8 cellular contexts compared by ENCODE assay signal in the genomic region with DNA sequence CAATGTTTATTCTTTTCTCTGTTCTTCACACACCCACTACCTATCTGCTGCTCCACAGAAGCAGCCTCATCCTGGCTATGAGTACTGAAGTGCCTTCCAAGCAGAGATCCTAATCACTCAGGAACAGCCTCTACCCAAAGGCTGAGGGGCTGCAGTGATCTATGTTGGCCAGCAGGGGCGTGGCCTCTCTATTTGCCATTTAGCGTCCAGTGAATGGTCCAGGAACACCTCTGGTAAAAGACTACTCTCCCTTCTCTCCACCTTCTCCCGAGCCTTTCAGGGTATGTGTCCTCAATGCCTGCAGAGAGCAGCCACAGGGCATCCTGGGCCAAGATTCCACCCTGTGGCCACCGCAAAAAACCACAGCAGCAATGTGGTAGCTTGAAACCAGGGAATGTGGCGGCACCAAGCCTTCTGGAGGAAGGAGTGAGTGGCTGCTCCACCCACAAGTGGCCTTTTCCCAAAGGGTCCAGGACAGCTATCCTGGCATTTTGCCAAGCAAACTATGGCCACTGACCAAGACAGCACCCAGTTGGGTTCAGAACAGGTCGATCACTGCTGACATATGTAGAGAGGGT.
DNase-seq lines count a peak whose midpoint lies in the region; ATAC-seq and TF ChIP-seq lines count a peak whose summit lies in the region.

No MANE protein-coding gene starts in this region.

- intact Hi-C loops in esophagus squamous epithelium (cut with DNase I), result loop anchor here (5.0 kb wide), 1 partner anchor 279 kb away; no protein-coding TSS in a partner anchor
- intact Hi-C loops in posterior cingulate gyrus (cut with DNase I), result loop anchor here (10.0 kb wide), 1 partner anchor 106 kb away; no protein-coding TSS in a partner anchor

- H3K4me3 ChIP-seq in AG09309 (ENCODE audit: control insufficient read depth, low read depth, low read length) (no peak overlapping the region), MG63 (no peak overlapping the region), esophagus squamous epithelium (no peak overlapping the region)

- H3K36me3 Mint-ChIP-seq in WTC11, result no peaks in the 10 kb centered on the region

- no peaks in the 10 kb centered on the region for H3K9me3 ChIP-seq in MG63
- H3K9me3 ChIP-seq in esophagus squamous epithelium, result no peaks in the 10 kb centered on the region

- H3K36me3 ChIP-seq in MG63 (no peaks in the 10 kb centered on the region), esophagus squamous epithelium (no peaks in the 10 kb centered on the region)

- WGBS in esophagus squamous epithelium, 2 donors, result 47 to 61% methylated on average over 3 to 4 of the region's 6 CpGs

- H3K4me1 ChIP-seq in esophagus squamous epithelium, result peaks cover 7 to 26% (median 10%) of the 10 kb centered on the region in 3 donors

- no peaks in the 10 kb centered on the region; the same call in 1 of the 2 replicates for H3K27me3 Mint-ChIP-seq in WTC11 (ENCODE audit: low read depth)

- ATAC-seq in WTC11, result peak; percentile 71
- no peak for ATAC-seq in HG03469 (IDR thresholded peaks at IDR 0.05; ENCODE audit: unreplicated experiment)

- H3K4me3 Mint-ChIP-seq in WTC11, result no peak overlapping the region

- no peak for DNase-seq in AG09309 (ENCODE audit: low read depth)
- DNase-seq in GM10266 (ENCODE audit: extremely low spot score), result peak; percentile 53
- DNase-seq in MG63, result peak; percentile 43
- peak; percentile 72 for DNase-seq in WTC11 (ENCODE audit: low spot score)
- no peak for DNase-seq in esophagus squamous epithelium (lab: John Stamatoyannopoulos, UW)
- peak in 6 of 10 donors; percentile 26 to 88 (median 58) for DNase-seq in posterior cingulate gyrus
- DNase-seq in cortex of kidney (lab: John Stamatoyannopoulos, UW), result no peak

- H3K27me3 ChIP-seq in MG63 (no peaks in the 10 kb centered on the region), esophagus squamous epithelium (no peaks in the 10 kb centered on the region)

- POLR2A ChIA-PET in WTC11 (lab: Charles Lee), result no interaction called here

- CTCF ChIA-PET in WTC11 (lab: Charles Lee), result interaction anchor here (1.0 to 3.5 kb wide), 8 partner anchors 11 to 398 kb away, joined by 3 to 19 read pairs (median 8); no protein-coding TSS in a partner anchor

- H3K4me1 Mint-ChIP-seq in WTC11, result peaks cover 23% of the 10 kb centered on the region

- TF ChIP-seq CTCF in AG09309 (IDR thresholded peaks at IDR 0.05; ENCODE audit: control insufficient read depth, insufficient read depth, low read depth, low read length, missing control alignments) (peak; percentile 72), GM10266 (IDR thresholded peaks at IDR 0.05; ENCODE audit: control insufficient read depth, insufficient read depth, low read depth, missing control alignments) (peak; percentile 74), WTC11 (IDR thresholded peaks at IDR 0.05) (peak; percentile 97), esophagus squamous epithelium (IDR thresholded peaks at IDR 0.05) (peak; percentile 17 to 62 (median 56))

- H3K27ac Mint-ChIP-seq in WTC11, result no peak overlapping the region

- no peak overlapping the region for H3K27ac ChIP-seq in esophagus squamous epithelium

- no peak for TF ChIP-seq POLR2A in esophagus squamous epithelium (IDR thresholded peaks at IDR 0.05)

- no peaks in the 10 kb centered on the region for H3K9me3 Mint-ChIP-seq in WTC11

TF ChIP-seq in WTC11, 78 proteins besides CTCF, POLR2A, EP300 and RAD21:
- TF ChIP-seq, protein P1, sequence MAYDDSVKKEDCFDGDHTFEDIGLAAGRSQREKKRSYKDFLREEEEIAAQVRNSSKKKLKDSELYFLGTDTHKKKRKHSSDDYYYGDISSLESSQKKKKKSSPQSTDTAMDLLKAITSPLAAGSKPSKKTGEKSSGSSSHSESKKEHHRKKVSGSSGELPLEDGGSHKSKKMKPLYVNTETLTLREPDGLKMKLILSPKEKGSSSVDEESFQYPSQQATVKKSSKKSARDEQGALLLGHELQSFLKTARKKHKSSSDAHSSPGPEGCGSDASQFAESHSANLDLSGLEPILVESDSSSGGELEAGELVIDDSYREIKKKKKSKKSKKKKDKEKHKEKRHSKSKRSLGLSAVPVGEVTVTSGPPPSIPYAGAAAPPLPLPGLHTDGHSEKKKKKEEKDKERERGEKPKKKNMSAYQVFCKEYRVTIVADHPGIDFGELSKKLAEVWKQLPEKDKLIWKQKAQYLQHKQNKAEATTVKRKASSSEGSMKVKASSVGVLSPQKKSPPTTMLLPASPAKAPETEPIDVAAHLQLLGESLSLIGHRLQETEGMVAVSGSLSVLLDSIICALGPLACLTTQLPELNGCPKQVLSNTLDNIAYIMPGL (CRISPR knock-in tag; IDR thresholded peaks at IDR 0.05), result 0 out of 2 replicates have a peak, but pooled peaks have one; percentile 49
- no peak for TF ChIP-seq ZNF121 (CRISPR knock-in tag; IDR thresholded peaks at IDR 0.05)

Comparison
In these comparisons a context has a peak if more than half of its experiments do, and no peak if none do; other contexts are left out.
1. DNase-seq: peak in GM10266 (single experiment), MG63 (single experiment), WTC11 (single experiment) and posterior cingulate gyrus (6 of 10); none in AG09309 (single experiment), esophagus squamous epithelium (single experiment) and cortex of kidney (single experiment).
2. Peak in every context shown above with its lines, with median percentiles within 50 percentile points of each other: CTCF ChIP-seq.